ENCODE assay signal across 1 cellular context in genomic region chr17:44095647-44096496, GRCh38.
TF ChIP-seq lines count a peak whose summit lies in the region.

No MANE protein-coding gene starts in this region.

TF ChIP-seq in HepG2, 621 proteins besides CTCF, POLR2A, EP300 and RAD21 (continued from another document and continues in another):
- no peak for TF ChIP-seq DMTF1 (CRISPR knock-in tag; IDR thresholded peaks at IDR 0.05)
- TF ChIP-seq ZNF550 (CRISPR knock-in tag; IDR thresholded peaks at IDR 0.05; ENCODE audit: borderline replicate concordance), result no peak
- 0 out of 2 replicates have a peak, but pooled peaks have one; percentile 38 for TF ChIP-seq EEA1 (CRISPR knock-in tag; IDR thresholded peaks at IDR 0.05; ENCODE audit: borderline replicate concordance)
- TF ChIP-seq ZNF644 (CRISPR knock-in tag; IDR thresholded peaks at IDR 0.05; ENCODE audit: low read depth), result no peak
- no peak for TF ChIP-seq ZNF780A (CRISPR knock-in tag; IDR thresholded peaks at IDR 0.05)
- no peak for TF ChIP-seq NCOA1 (CRISPR knock-in tag; IDR thresholded peaks at IDR 0.05)
- peak; percentile 50 for TF ChIP-seq SRSF1 (optimal IDR thresholded peaks at IDR 0.05; ENCODE audit: low read depth, low read length)
- peak; percentile 37; the same call in 1 of the 2 replicates for TF ChIP-seq KDM2A (CRISPR knock-in tag; IDR thresholded peaks at IDR 0.05; ENCODE audit: borderline replicate concordance, low read depth)
- no peak for TF ChIP-seq SMAD3 (CRISPR knock-in tag; IDR thresholded peaks at IDR 0.05)
- TF ChIP-seq HDAC1 (CRISPR knock-in tag; IDR thresholded peaks at IDR 0.05), result peak; percentile 65
- 0 out of 2 replicates have a peak, but pooled peaks have one; percentile 54 for TF ChIP-seq HIC2 (CRISPR knock-in tag; IDR thresholded peaks at IDR 0.05; ENCODE audit: low read depth)
- TF ChIP-seq PHF8 (CRISPR knock-in tag; IDR thresholded peaks at IDR 0.05), result peak; percentile 23; the same call in 1 of the 2 replicates
- 0 out of 2 replicates have a peak, but pooled peaks have one; percentile 63 for TF ChIP-seq ZNF547 (CRISPR knock-in tag; IDR thresholded peaks at IDR 0.05)
- TF ChIP-seq CC2D1A (CRISPR knock-in tag; IDR thresholded peaks at IDR 0.05), result no peak
- 0 out of 2 replicates have a peak, but pooled peaks have one; percentile 30 for TF ChIP-seq MTA1 (CRISPR knock-in tag; IDR thresholded peaks at IDR 0.05; ENCODE audit: borderline replicate concordance)
- peak; percentile 59; the same call in 1 of the 2 replicates for TF ChIP-seq ZNF891 (CRISPR knock-in tag; IDR thresholded peaks at IDR 0.05)
- TF ChIP-seq ZNF784 (CRISPR knock-in tag; IDR thresholded peaks at IDR 0.05; ENCODE audit: borderline replicate concordance), result peak; percentile 24; the same call in 1 of the 2 replicates
- TF ChIP-seq ATF6 (CRISPR knock-in tag; conservative IDR thresholded peaks at IDR 0.05), result no peak
- TF ChIP-seq MXD1 (CRISPR knock-in tag; IDR thresholded peaks at IDR 0.05), result no peak
- TF ChIP-seq SMC3 (IDR thresholded peaks at IDR 0.05; ENCODE audit: low read length), result peak; percentile 20; the same call in 1 of the 2 replicates
- no peak for TF ChIP-seq ZZZ3 (CRISPR knock-in tag; IDR thresholded peaks at IDR 0.05; ENCODE audit: borderline replicate concordance)
- TF ChIP-seq LCORL (IDR thresholded peaks at IDR 0.05), result no peak
- TF ChIP-seq LCORL (CRISPR knock-in tag; IDR thresholded peaks at IDR 0.05), result no peak
- no peak for TF ChIP-seq ZNF713 (CRISPR knock-in tag; IDR thresholded peaks at IDR 0.05)
- TF ChIP-seq ZNF333 (CRISPR knock-in tag; IDR thresholded peaks at IDR 0.05; ENCODE audit: borderline replicate concordance), result no peak
- TF ChIP-seq ZNF512B (CRISPR knock-in tag; IDR thresholded peaks at IDR 0.05; ENCODE audit: borderline replicate concordance), result no peak
- peak; percentile 44 for TF ChIP-seq FOXA3 (CRISPR knock-in tag; IDR thresholded peaks at IDR 0.05)
- peak; percentile 59 for TF ChIP-seq THAP9 (CRISPR knock-in tag; IDR thresholded peaks at IDR 0.05; ENCODE audit: borderline replicate concordance)
- 0 out of 2 replicates have a peak, but pooled peaks have one; percentile 50 for TF ChIP-seq MIER3 (CRISPR knock-in tag; IDR thresholded peaks at IDR 0.05; ENCODE audit: borderline replicate concordance)
- TF ChIP-seq ZNF317 (CRISPR knock-in tag; IDR thresholded peaks at IDR 0.05), result no peak
- peak; percentile 96 for TF ChIP-seq RFX1 (IDR thresholded peaks at IDR 0.05)
- no peak for TF ChIP-seq SP1 (IDR thresholded peaks at IDR 0.05)
- no peak for TF ChIP-seq SP1 (CRISPR knock-in tag; IDR thresholded peaks at IDR 0.05)
- no peak for TF ChIP-seq DNMT3B (CRISPR knock-in tag; conservative IDR thresholded peaks at IDR 0.05)
- TF ChIP-seq TAF1 (CRISPR knock-in tag; IDR thresholded peaks at IDR 0.05), result peak; percentile 47; the same call in 1 of the 2 replicates
- no peak for TF ChIP-seq ZBTB2 (CRISPR knock-in tag; IDR thresholded peaks at IDR 0.05; ENCODE audit: low read depth)
- TF ChIP-seq GMEB2 (CRISPR knock-in tag; IDR thresholded peaks at IDR 0.05; ENCODE audit: low read depth), result no peak
- TF ChIP-seq DNMT1 (CRISPR knock-in tag; IDR thresholded peaks at IDR 0.05), result 0 out of 2 replicates have a peak, but pooled peaks have one; percentile 46
- TF ChIP-seq ELF3 (CRISPR knock-in tag; IDR thresholded peaks at IDR 0.05), result peak; percentile 93
- TF ChIP-seq ZNF124 (CRISPR knock-in tag; IDR thresholded peaks at IDR 0.05), result no peak
- no peak for TF ChIP-seq LBX2 (CRISPR knock-in tag; IDR thresholded peaks at IDR 0.05; ENCODE audit: borderline replicate concordance)
- peak; percentile 33; the same call in 1 of the 2 replicates for TF ChIP-seq POLR2AphosphoS5 (IDR thresholded peaks at IDR 0.05; ENCODE audit: low read depth, low read length)
- TF ChIP-seq THAP8 (CRISPR knock-in tag; IDR thresholded peaks at IDR 0.05; ENCODE audit: borderline replicate concordance), result no peak
- TF ChIP-seq EZH2 (conservative IDR thresholded peaks at IDR 0.05; ENCODE audit: low read depth, low read length), result no peak
- TF ChIP-seq U2AF2 (IDR thresholded peaks at IDR 0.05; ENCODE audit: low read depth, low read length), result peak; percentile 96
- TF ChIP-seq ZNF329 (CRISPR knock-in tag; IDR thresholded peaks at IDR 0.05; ENCODE audit: low read depth), result no peak
- TF ChIP-seq MATR3 (CRISPR knock-in tag; IDR thresholded peaks at IDR 0.05), result no peak
- 0 out of 2 replicates have a peak, but pooled peaks have one; percentile 39 for TF ChIP-seq HOXD1 (CRISPR knock-in tag; IDR thresholded peaks at IDR 0.05)
- peak; percentile 48; the same call in 1 of the 2 replicates for TF ChIP-seq ONECUT2 (CRISPR knock-in tag; IDR thresholded peaks at IDR 0.05)
- no peak for TF ChIP-seq CEBPG (CRISPR knock-in tag; IDR thresholded peaks at IDR 0.05)
- no peak for TF ChIP-seq ZSCAN30 (CRISPR knock-in tag; IDR thresholded peaks at IDR 0.05)
